Comparison of ENCODE assay signal across 9 cellular contexts in the genomic region with DNA sequence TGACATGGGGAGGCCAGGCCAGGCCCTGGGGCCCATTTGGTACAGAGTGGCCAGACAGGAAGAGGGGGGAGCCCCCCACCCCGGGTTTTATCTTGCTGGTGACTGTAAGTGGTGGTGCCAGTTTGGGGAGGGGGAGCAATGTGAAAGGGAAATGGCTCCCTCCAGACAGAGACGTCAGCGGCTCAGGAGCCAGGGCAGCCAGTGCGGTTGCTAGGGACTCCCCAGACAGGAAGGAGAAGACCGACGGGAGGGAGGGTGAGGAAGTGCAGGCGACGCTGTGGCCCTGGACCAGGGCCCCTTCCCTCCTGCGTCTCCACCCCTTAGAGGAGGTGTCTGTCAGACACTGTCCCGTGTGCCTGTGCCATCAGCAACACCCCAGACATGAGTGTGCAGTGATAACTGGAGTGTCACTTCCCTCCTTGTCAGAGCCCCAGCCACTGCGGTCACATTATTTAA. TPM values are rescaled to one million over a fixed set of nuclear protein-coding genes. Genes with fewer than 3 reads are reported as not detected.
DNase-seq lines count a peak whose midpoint lies in the region; ATAC-seq, FAIRE-seq and TF ChIP-seq lines count a peak whose summit lies in the region.
"Had no signal": no experiment of that assay in that cellular context is flagged by ENCODE, and none has a peak within 500 bp of the region (broad histone marks: within the 10 kb centered on the region; RNA-seq: fewer than 3 reads in every experiment).

No MANE protein-coding gene starts in this region.

- no peak for TF ChIP-seq POLR2A in GM12892 (IDR thresholded peaks at IDR 0.05; ENCODE audit: low read depth, low read length)

- DNase-seq in GM12892 (ENCODE audit: insufficient read length) (peak; percentile 60), activated gamma-delta T cell (lab: John Stamatoyannopoulos, UW) (peak; percentile 56), iPS-NIHi11 (ENCODE audit: low spot score) (peak; percentile 74), NCI-H524 (lab: John Stamatoyannopoulos, UW) (no peak)
- peak; percentile 58 to 65 for DNase-seq in stimulated activated CD4-positive, alpha-beta T cell treated with anti-CD3 and anti-CD28 coated beads, Interleukin-2, amount 100 ng/mL, for 24 hours
- no peak for DNase-seq in NK-92 treated with Interleukin-12 subunit alpha and Interleukin-12 subunit beta, amount 100 ng/mL, for 24 hours (lab: John Stamatoyannopoulos, UW)

- peaks cover 31% of the 10 kb centered on the region for H3K4me1 ChIP-seq in OCI-LY3 (ENCODE audit: low read length)

- H3K4me3 ChIP-seq in OCI-LY3 (ENCODE audit: low read length) = peak overlapping the region; percentile 35

- H3K4me2 ChIP-seq in OCI-LY3 (ENCODE audit: low read length) = peak overlapping the region; percentile 59

- H3K9ac ChIP-seq in OCI-LY3 (ENCODE audit: low read length) = peak overlapping the region; percentile 27; the same call in 1 of the 2 replicates

- no peaks in the 10 kb centered on the region for H3K79me2 ChIP-seq in OCI-LY3 (ENCODE audit: low read length)

- no peaks in the 10 kb centered on the region for H3K9me3 ChIP-seq in OCI-LY3 (ENCODE audit: insufficient read depth, low read length)

- H4K20me1 ChIP-seq in OCI-LY3 (ENCODE audit: insufficient read depth, low read length) = no peaks in the 10 kb centered on the region

- H3K27me3 ChIP-seq in OCI-LY3 (ENCODE audit: low read depth, low read length) = no peaks in the 10 kb centered on the region; the same call in 1 of the 2 replicates

- peak; percentile 96 for ATAC-seq in HG02759 (IDR thresholded peaks at IDR 0.05; ENCODE audit: unreplicated experiment)
- ATAC-seq: HCT116 had no signal

- no peaks in the 10 kb centered on the region for H3K36me3 ChIP-seq in OCI-LY3 (replicated peaks; ENCODE audit: low read depth, low read length)

- peak; percentile 86 for FAIRE-seq in GM12892 (lab: Jason Lieb, UNC)

- peak overlapping the region; percentile 83 for H2AFZ ChIP-seq in OCI-LY3 (ENCODE audit: low read depth, low read length)

- no peak for TF ChIP-seq CTCF in OCI-LY3 (IDR thresholded peaks at IDR 0.05; ENCODE audit: low read depth, low read length)

- H3K27ac ChIP-seq in OCI-LY3 (ENCODE audit: low read length) = peak overlapping the region; percentile 43

RNA-seq across cellular contexts. Expression of gene VASH1, which starts 7.0 kb away (rescaled TPM):
- 2.5 TPM for polyA plus RNA-seq in GM12892 (2012; ENCODE audit: missing spikeins)

RNA-seq across cellular contexts. Expression of gene ANGEL1, which starts 44.5 kb away (rescaled TPM):
- polyA plus RNA-seq in GM12892 (2012; ENCODE audit: missing spikeins) = 10.7 TPM

RNA-seq across cellular contexts. Expression of gene LRRC74A, which starts 58.0 kb away (rescaled TPM):
- polyA plus RNA-seq in GM12892 (2012; ENCODE audit: missing spikeins) = not detected

Comparison
In these comparisons a context has a peak if more than half of its experiments do, and no peak if none do; other contexts are left out.
1. DNase-seq: peak in GM12892 (single experiment), activated gamma-delta T cell (single experiment), iPS-NIHi11 (single experiment) and stimulated activated CD4-positive, alpha-beta T cell treated with anti-CD3 and anti-CD28 coated beads, Interleukin-2, amount 100 ng/mL, for 24 hours (2 of 2); none in NCI-H524 (0 of 2) and NK-92 treated with Interleukin-12 subunit alpha and Interleukin-12 subunit beta, amount 100 ng/mL, for 24 hours (single experiment).